ENCODE assay signal across 8 cellular contexts in the genomic region with DNA sequence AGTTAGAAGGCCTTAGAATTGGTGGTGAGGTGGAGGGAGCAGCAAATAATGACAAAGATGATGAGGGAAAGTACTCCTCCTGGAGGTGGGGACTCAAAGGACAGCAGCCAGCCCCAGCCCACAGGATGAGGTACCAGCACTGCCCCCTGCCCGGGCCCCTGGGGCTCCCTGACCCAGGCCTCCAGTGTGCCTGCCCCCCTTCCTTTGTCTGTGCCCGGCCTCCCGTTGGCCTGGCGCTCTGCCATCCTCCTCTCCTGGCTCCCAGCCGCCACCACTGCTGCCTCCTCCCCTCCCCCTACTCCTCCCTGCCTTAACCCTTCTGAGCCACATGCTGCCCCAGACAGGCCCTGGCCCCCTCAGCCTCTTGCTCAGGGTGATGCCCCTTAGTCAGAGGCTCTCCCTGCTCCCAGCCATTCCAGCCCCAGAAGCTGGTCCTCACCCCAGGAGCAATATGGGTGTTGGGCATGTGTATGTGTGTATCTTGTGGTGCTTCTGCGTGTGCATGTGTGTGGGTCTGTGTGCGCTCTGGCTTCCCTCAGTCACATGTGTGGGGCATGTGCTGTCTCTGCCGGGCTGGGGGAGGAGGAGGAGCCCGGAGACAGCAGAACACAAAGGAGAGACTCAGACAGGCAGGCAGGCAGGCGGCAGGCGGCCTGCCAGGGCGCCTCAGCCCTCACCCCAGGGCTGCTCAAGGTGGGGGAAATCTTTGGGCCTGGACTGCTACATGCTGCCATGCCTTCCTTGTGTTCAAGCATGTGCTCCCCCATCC. TPM values are rescaled to one million over a fixed set of nuclear protein-coding genes. Genes with fewer than 3 reads are reported as not detected.
A peak's percentile ranks its signal among the peaks of the same experiment; 100 is the strongest.
DNase-seq lines count a peak whose midpoint lies in the region; ATAC-seq and TF ChIP-seq lines count a peak whose summit lies in the region.

No MANE protein-coding gene starts in this region.

- no peaks in the 10 kb centered on the region for H3K36me3 ChIP-seq in adrenal gland (replicated peaks in 1 of 2)
- H3K36me3 ChIP-seq in heart right ventricle, result no peaks in the 10 kb centered on the region
- no peaks in the 10 kb centered on the region for H3K36me3 ChIP-seq in uterus

- peak overlapping the region; percentile 68 to 99 (median 96) for H3K27ac ChIP-seq in adrenal gland
- peak overlapping the region; percentile 34 to 100 (median 97) for H3K27ac ChIP-seq in heart right ventricle
- peak overlapping the region; percentile 98 to 100 for H3K27ac ChIP-seq in uterus

- DNase-seq in DMS53 treated with DMSO at 0.1 percent for 48 hours (lab: John Stamatoyannopoulos, UW; ENCODE audit: unreplicated experiment) (peak; percentile 78), M059J (ENCODE audit: low read depth) (peak; percentile 80), SKM-1 treated with dmso at 0.1 percent for 144 hours (lab: John Stamatoyannopoulos, UW; ENCODE audit: unreplicated experiment) (peak; percentile 39), adrenal gland (peak; percentile 87 to 96 (median 93)), heart right ventricle (peak; percentile 88 to 89), pons (ENCODE audit: low spot score) (peak; percentile 88), uterus (peak; percentile 86)

- ATAC-seq in heart right ventricle, result peak; percentile 8 to 56 (median 41)
- no peak for ATAC-seq in GM18861 (IDR thresholded peaks at IDR 0.05; ENCODE audit: unreplicated experiment)

- H3K4me3 ChIP-seq in adrenal gland (peak overlapping the region in 1 of 4 donors; percentile 79), heart right ventricle (peak overlapping the region in 9 of 10 donors; percentile 62 to 99 (median 89)), uterus (peak overlapping the region; percentile 22 to 84)

- WGBS in adrenal gland, 4 donors, result 1 to 5% (median 2%) methylated on average over 9 to 12 of the region's 12 CpGs
- 3 to 5% methylated on average over 12 of the region's 12 CpGs for WGBS in heart right ventricle, 2 donors

- no peaks in the 10 kb centered on the region for H3K9me3 ChIP-seq in adrenal gland (replicated peaks in 1 of 3)
- H3K9me3 ChIP-seq in heart right ventricle, result no peaks in the 10 kb centered on the region
- H3K9me3 ChIP-seq in uterus, result no peaks in the 10 kb centered on the region

- no peaks in the 10 kb centered on the region for H3K27me3 ChIP-seq in adrenal gland
- H3K27me3 ChIP-seq in heart right ventricle, result no peaks in the 10 kb centered on the region
- no peaks in the 10 kb centered on the region for H3K27me3 ChIP-seq in uterus

- intact Hi-C loops in adrenal gland (cut with DNase I) (no loop called here), heart right ventricle (cut with DNase I) (loop anchor here in 2 of 10 donors (5.0 kb wide), 2 partner anchors 50 to 60 kb away; partner anchors contain the start of genes ARMH3 (in 1 of the 2) and HPS6 (in 1 of the 2)), uterus (cut with DNase I; ENCODE audit: low total_unique reads) (no loop called here)

- H3K4me1 ChIP-seq in adrenal gland (replicated peaks in 1 of 2) (peaks cover 54 to 66% of the 10 kb centered on the region in 2 donors), heart right ventricle (peaks cover 23 to 82% (median 79%) of the 10 kb centered on the region in 9 donors), uterus (peaks cover 7 to 43% of the 10 kb centered on the region in 2 donors)

- peak; percentile 65 to 90 for TF ChIP-seq POLR2A in adrenal gland (IDR thresholded peaks at IDR 0.05)
- TF ChIP-seq POLR2A in uterus (IDR thresholded peaks at IDR 0.05), result peak in 1 of 2 donors; percentile 43

- peak in 1 of 6 experiments; percentile 7 for TF ChIP-seq CTCF in adrenal gland (IDR thresholded peaks at IDR 0.05)
- TF ChIP-seq CTCF in heart right ventricle (IDR thresholded peaks at IDR 0.05), result peak in 4 of 9 donors; percentile 24 to 45 (median 35)
- TF ChIP-seq CTCF in uterus (IDR thresholded peaks at IDR 0.05), result peak in 1 of 4 experiments; percentile 8

RNA-seq across cellular contexts. Expression of gene LDB1, which starts 2.6 kb away (rescaled TPM):
- 19.2 and 25.0 TPM in 2 replicates for total RNA-seq in M059J (2014; rRNA removed; shearing (Covaris generic))
- total RNA-seq in adrenal gland (10 to 100 TPM; 24.1 to 68.0 (median 55.2) TPM), heart right ventricle (10 to 100 TPM; 39.2 to 63.8 (median 56.3) TPM), uterus (100 to 1,000 TPM in 1 of 4 donors, 10 to 100 TPM in 3; 17.4 to 121 (median 43.8) TPM)
- polyA plus RNA-seq in adrenal gland (10 to 100 TPM; 24.7 to 76.9 (median 24.8) TPM), heart right ventricle (10 to 100 TPM; 21.9 to 22.9 TPM)

RNA-seq across cellular contexts. Expression of gene PPRC1, which starts 15.3 kb away (rescaled TPM):
- 14.7 and 15.1 TPM in 2 replicates for total RNA-seq in M059J (2014; rRNA removed; shearing (Covaris generic))
- total RNA-seq in adrenal gland, result 10 to 100 TPM; 11.1 to 39.9 (median 20.0) TPM
- polyA plus RNA-seq in adrenal gland, result 10 to 100 TPM; 24.7 to 35.8 (median 35.2) TPM
- 10 to 100 TPM; 10.6 to 22.7 (median 13.0) TPM for total RNA-seq in heart right ventricle
- polyA plus RNA-seq in heart right ventricle, result 10 to 100 TPM; 14.1 to 14.9 TPM
- 10 to 100 TPM in 3 of 4 donors, 1 to 10 TPM in 1; 1.8 to 58.2 (median 15.5) TPM for total RNA-seq in uterus

RNA-seq across cellular contexts. Expression of gene NOLC1, which starts 34.6 kb away (rescaled TPM):
- 50.7 and 63.0 TPM in 2 replicates for total RNA-seq in M059J (2014; rRNA removed; shearing (Covaris generic))
- total RNA-seq in adrenal gland (10 to 100 TPM; 26.2 to 59.4 (median 32.8) TPM), heart right ventricle (10 to 100 TPM; 22.3 to 45.5 (median 29.0) TPM), uterus (10 to 100 TPM; 15.4 to 54.0 (median 27.4) TPM)
- polyA plus RNA-seq in adrenal gland (100 to 1,000 TPM in 1 of 3 donors, 10 to 100 TPM in 2; 18.6 to 111 (median 21.6) TPM), heart right ventricle (10 to 100 TPM in 1 of 2 donors, 1 to 10 TPM in 1; 8.6 to 24.0 TPM)

RNA-seq across cellular contexts. Expression of gene HPS6, which starts 52.4 kb away (rescaled TPM):
- total RNA-seq in M059J (2014; rRNA removed; shearing (Covaris generic)), result 10.6 and 19.8 TPM in 2 replicates
- total RNA-seq in adrenal gland (10 to 100 TPM; 20.1 to 46.0 (median 27.3) TPM), heart right ventricle (10 to 100 TPM in 7 of 10 donors, 1 to 10 TPM in 3; 8.2 to 13.6 (median 11.1) TPM), uterus (10 to 100 TPM in 3 of 4 donors, 1 to 10 TPM in 1; 3.8 to 28.4 (median 15.6) TPM)
- polyA plus RNA-seq in adrenal gland (10 to 100 TPM in 1 of 3 donors, 1 to 10 TPM in 2; 4.5 to 13.0 (median 9.5) TPM), heart right ventricle (1 to 10 TPM; 8.3 to 9.7 TPM)

Comparison
In these comparisons a context has a peak if more than half of its experiments do, and no peak if none do; other contexts are left out.
1. DNase-seq: peak in every context shown above with its lines; median percentile 93 in adrenal gland; 88 in heart right ventricle; 88 in pons; 86 in uterus; 80 in M059J; 78 in DMS53 treated with DMSO at 0.1 percent for 48 hours; 39 in SKM-1 treated with dmso at 0.1 percent for 144 hours.